In genomic region chr3:152459572-152459971, GRCh38 we compare ENCODE assay signal across 20 cellular contexts.
A peak's percentile ranks its signal among the peaks of the same experiment; 100 is the strongest.
DNase-seq lines count a peak whose midpoint lies in the region; ATAC-seq and TF ChIP-seq lines count a peak whose summit lies in the region.
"Had no signal": no experiment of that assay in that cellular context is flagged by ENCODE, and none has a peak within 500 bp of the region (broad histone marks: within the 10 kb centered on the region; RNA-seq: fewer than 3 reads in every experiment).

No MANE protein-coding gene starts in this region.

- no peak overlapping the region for H3K27ac ChIP-seq in CD4-positive, alpha-beta T cell (ENCODE audit: low read depth, low read length)
- H3K27ac ChIP-seq in caudate nucleus (ENCODE audit: low read depth, low read length), result no peak overlapping the region
- H3K27ac ChIP-seq: 22Rv1; BLaER1 treated with 17β-estradiol and CSF1 and Interleukin-3, amounts not matched to agents 10 nM and 100 nM had no signal

- H3K27me3 Mint-ChIP-seq in activated CD4-positive, alpha-beta T cell treated with anti-CD3 and anti-CD28 coated beads for 36 hours, result no peaks in the 10 kb centered on the region
- no peaks in the 10 kb centered on the region for H3K27me3 Mint-ChIP-seq in CD4-positive, alpha-beta T cell
- H3K27me3 Mint-ChIP-seq in activated B cell treated with CpG ODN at 0.5 μM for 24 hours, result no peaks in the 10 kb centered on the region
- H3K27me3 Mint-ChIP-seq in central memory CD8-positive, alpha-beta T cell, result no peaks in the 10 kb centered on the region
- H3K27me3 Mint-ChIP-seq: IgD-negative memory B cell had no signal

- CTCF ChIA-PET in activated CD4-positive, alpha-beta T cell treated with anti-CD3 and anti-CD28 coated beads for 36 hours (lab: Charles Lee), result interaction anchor here (0.6 to 0.7 kb wide), 3 partner anchors 202 to 672 kb away, joined by 3 to 5 read pairs (median 3); no protein-coding TSS in a partner anchor
- CTCF ChIA-PET in CD4-positive, alpha-beta T cell (lab: Charles Lee), result interaction anchor here (0.6 kb wide), 1 partner anchor 1256 kb away, joined by 3 read pairs; the partner anchor contains the start of gene GPR171
- CTCF ChIA-PET in activated B cell treated with CpG ODN at 0.5 μM for 24 hours (lab: Charles Lee), result interaction anchor here (0.6 kb wide), 1 partner anchor 428 kb away, joined by 3 read pairs; no protein-coding TSS in a partner anchor

- POLR2A ChIA-PET in activated CD4-positive, alpha-beta T cell treated with anti-CD3 and anti-CD28 coated beads for 36 hours (lab: Charles Lee), result no interaction called here
- POLR2A ChIA-PET in CD4-positive, alpha-beta T cell (lab: Charles Lee), result interaction anchor here (0.6 to 1.5 kb wide), 3 partner anchors 13 to 151 kb away, joined by 3 to 4 read pairs (median 3); no protein-coding TSS in a partner anchor
- POLR2A ChIA-PET in activated B cell treated with CpG ODN at 0.5 μM for 24 hours (lab: Charles Lee), result interaction anchor here (0.7 kb wide), 1 partner anchor 29 kb away, joined by 3 read pairs; no protein-coding TSS in a partner anchor

- intact Hi-C loops in activated CD4-positive, alpha-beta T cell treated with anti-CD3 and anti-CD28 coated beads for 36 hours (cut with DNase I, micrococcal nuclease), result no loop called here
- intact Hi-C loops in CD4-positive, alpha-beta T cell (cut with DNase I, micrococcal nuclease), result no loop called here
- intact Hi-C loops in activated B cell treated with CpG ODN at 0.5 μM for 24 hours (cut with micrococcal nuclease), result loop anchor here (2.0 kb wide), 1 partner anchor 15 kb away; no protein-coding TSS in a partner anchor

- no peak overlapping the region for H3K4me3 Mint-ChIP-seq in activated CD4-positive, alpha-beta T cell treated with anti-CD3 and anti-CD28 coated beads for 36 hours
- H3K4me3 Mint-ChIP-seq in CD4-positive, alpha-beta T cell, result no peak overlapping the region
- H3K4me3 Mint-ChIP-seq in activated B cell treated with CpG ODN at 0.5 μM for 24 hours, result no peak overlapping the region
- H3K4me3 Mint-ChIP-seq in central memory CD8-positive, alpha-beta T cell, result no peak overlapping the region
- H3K4me3 Mint-ChIP-seq: H9 had no signal

- H3K27ac Mint-ChIP-seq in activated CD4-positive, alpha-beta T cell treated with anti-CD3 and anti-CD28 coated beads for 36 hours, result peak overlapping the region; percentile 67
- H3K27ac Mint-ChIP-seq in CD4-positive, alpha-beta T cell, result peak overlapping the region; percentile 83
- peak overlapping the region; percentile 12 for H3K27ac Mint-ChIP-seq in activated B cell treated with CpG ODN at 0.5 μM for 24 hours
- peak overlapping the region; percentile 4 for H3K27ac Mint-ChIP-seq in central memory CD8-positive, alpha-beta T cell (ENCODE audit: low read depth)

- peaks cover 46% of the 10 kb centered on the region for H3K36me3 Mint-ChIP-seq in activated CD4-positive, alpha-beta T cell treated with anti-CD3 and anti-CD28 coated beads for 36 hours (ENCODE audit: low read depth)
- H3K36me3 Mint-ChIP-seq in CD4-positive, alpha-beta T cell (ENCODE audit: low read depth), result peaks cover 86% of the 10 kb centered on the region
- peaks cover 68% of the 10 kb centered on the region for H3K36me3 Mint-ChIP-seq in activated B cell treated with CpG ODN at 0.5 μM for 24 hours (ENCODE audit: low read depth)
- H3K36me3 Mint-ChIP-seq in central memory CD8-positive, alpha-beta T cell (ENCODE audit: insufficient read depth), result peaks cover 63% of the 10 kb centered on the region

- no peak for DNase-seq in activated CD4-positive, alpha-beta T cell treated with anti-CD3 and anti-CD28 coated beads for 36 hours
- no peak for DNase-seq in activated CD4-positive, alpha-beta T cell treated with anti-CD3 and anti-CD28 coated beads, Interleukin-2, amount 50 U/mL, for 1 hour
- no peak for DNase-seq in CD4-positive, alpha-beta T cell
- no peak for DNase-seq in activated B cell treated with CpG ODN at 0.5 μM for 24 hours
- DNase-seq in central memory CD8-positive, alpha-beta T cell (ENCODE audit: low spot score in 2 of 2), result no peak
- DNase-seq in HUDEP-2 (lab: John Stamatoyannopoulos, UW; ENCODE audit: unreplicated experiment in 76 of 76), result no peak
- no peak for DNase-seq in caudate nucleus (lab: John Stamatoyannopoulos, UW)
- DNase-seq: Caco-2, H9, NCI-H1417, NCI-H1930, NCI-H2171, NCI-H510A, NCI-H82, SHP77 had no signal

- no peaks in the 10 kb centered on the region for H3K27me3 ChIP-seq in CD4-positive, alpha-beta T cell (ENCODE audit: control insufficient read depth, insufficient read depth, low read length)
- H3K27me3 ChIP-seq: BLaER1 treated with 17β-estradiol and CSF1 and Interleukin-3, amounts not matched to agents 10 nM and 100 nM had no signal

- no peaks in the 10 kb centered on the region for H3K9me3 Mint-ChIP-seq in activated CD4-positive, alpha-beta T cell treated with anti-CD3 and anti-CD28 coated beads for 36 hours (ENCODE audit: low read depth)
- H3K9me3 Mint-ChIP-seq in CD4-positive, alpha-beta T cell, result no peaks in the 10 kb centered on the region
- no peaks in the 10 kb centered on the region for H3K9me3 Mint-ChIP-seq in activated B cell treated with CpG ODN at 0.5 μM for 24 hours
- no peaks in the 10 kb centered on the region for H3K9me3 Mint-ChIP-seq in central memory CD8-positive, alpha-beta T cell
- H3K9me3 Mint-ChIP-seq: H9, IgD-negative memory B cell had no signal

- no peaks in the 10 kb centered on the region for H3K9me3 ChIP-seq in CD4-positive, alpha-beta T cell (ENCODE audit: control insufficient read depth, low read length)
- H3K9me3 ChIP-seq: BLaER1 treated with 17β-estradiol and CSF1 and Interleukin-3, amounts not matched to agents 10 nM and 100 nM; Caco-2 had no signal

- no peak for ATAC-seq in activated CD4-positive, alpha-beta T cell treated with anti-CD3 and anti-CD28 coated beads for 36 hours
- no peak for ATAC-seq in CD4-positive, alpha-beta T cell (ENCODE audit: poor library complexity)
- ATAC-seq in activated B cell treated with CpG ODN at 0.5 μM for 24 hours (ENCODE audit: low read depth) (no peak), HG03095 (IDR thresholded peaks at IDR 0.05; ENCODE audit: unreplicated experiment) (no peak)
- ATAC-seq in central memory CD8-positive, alpha-beta T cell (replicated peaks; ENCODE audit: extremely low read depth, poor library complexity, severe bottlenecking), result no peak
- ATAC-seq: Panc1 had no signal

- H3K4me1 Mint-ChIP-seq in activated CD4-positive, alpha-beta T cell treated with anti-CD3 and anti-CD28 coated beads for 36 hours, result peaks cover 32% of the 10 kb centered on the region
- peaks cover 34% of the 10 kb centered on the region for H3K4me1 Mint-ChIP-seq in CD4-positive, alpha-beta T cell (ENCODE audit: low read depth)
- H3K4me1 Mint-ChIP-seq in activated B cell treated with CpG ODN at 0.5 μM for 24 hours, result peaks cover 22% of the 10 kb centered on the region
- H3K4me1 Mint-ChIP-seq in central memory CD8-positive, alpha-beta T cell, result peaks cover 15% of the 10 kb centered on the region

- TF ChIP-seq CTCF in CD4-positive, alpha-beta T cell (IDR thresholded peaks at IDR 0.05), result no peak
- TF ChIP-seq CTCF in activated B cell treated with CpG ODN at 0.5 μM for 24 hours (IDR thresholded peaks at IDR 0.05), result no peak

Comparison
In these comparisons a context has a peak if more than half of its experiments do, and no peak if none do; other contexts are left out.
1. H3K27ac Mint-ChIP-seq: peak in every context shown above with its lines; median percentile 83 in CD4-positive, alpha-beta T cell; 67 in activated CD4-positive, alpha-beta T cell treated with anti-CD3 and anti-CD28 coated beads for 36 hours; 12 in activated B cell treated with CpG ODN at 0.5 μM for 24 hours; 4 in central memory CD8-positive, alpha-beta T cell.